ENCODE assay signal across 13 cellular contexts in genomic region chr19:47357788-47358680, GRCh38. TPM values are rescaled to one million over a fixed set of nuclear protein-coding genes. Genes with fewer than 3 reads are reported as not detected.
DNase-seq lines count a peak whose midpoint lies in the region; ATAC-seq and TF ChIP-seq lines count a peak whose summit lies in the region.
"Had no signal": no experiment of that assay in that cellular context is flagged by ENCODE, and none has a peak within 500 bp of the region (broad histone marks: within the 10 kb centered on the region; RNA-seq: fewer than 3 reads in every experiment).

No MANE protein-coding gene starts in this region.

- no peak for TF ChIP-seq POLR2A in esophagus squamous epithelium (IDR thresholded peaks at IDR 0.05)

- H3K36me3 ChIP-seq in esophagus squamous epithelium = peaks cover 58 to 100% (median 76%) of the 10 kb centered on the region in 3 donors

- WGBS in esophagus squamous epithelium, 2 donors = 94% methylated on average over 7 of the region's 28 CpGs

- H3K27me3 Mint-ChIP-seq in activated CD8-positive, alpha-beta T cell treated with anti-CD3 and anti-CD28 coated beads, Interleukin-2, amount 10 ng/mL, durations not matched to agents 7 days and 5 days (ENCODE audit: low read depth) = no peaks in the 10 kb centered on the region
- no peaks in the 10 kb centered on the region for H3K27me3 Mint-ChIP-seq in activated CD8-positive, alpha-beta T cell treated with anti-CD3 and anti-CD28 coated beads for 36 hours
- H3K27me3 Mint-ChIP-seq in dendritic cell treated with granulocyte-macrophage colony-stimulating factor and Interleukin-4, amounts not matched to agents 40 ng/mL and 50 ng/mL, for 4 days = no peaks in the 10 kb centered on the region

- peak; percentile 33 for ATAC-seq in activated CD8-positive, alpha-beta T cell treated with anti-CD3 and anti-CD28 coated beads, Interleukin-2, amount 10 ng/mL, durations not matched to agents 7 days and 5 days
- no peak for ATAC-seq in activated CD8-positive, alpha-beta T cell treated with anti-CD3 and anti-CD28 coated beads for 36 hours

- H3K4me1 Mint-ChIP-seq in activated CD8-positive, alpha-beta T cell treated with anti-CD3 and anti-CD28 coated beads, Interleukin-2, amount 10 ng/mL, durations not matched to agents 7 days and 5 days (ENCODE audit: low read depth) = no peaks in the 10 kb centered on the region
- peaks cover 8% of the 10 kb centered on the region for H3K4me1 Mint-ChIP-seq in activated CD8-positive, alpha-beta T cell treated with anti-CD3 and anti-CD28 coated beads for 36 hours (ENCODE audit: low read depth)
- peaks cover 3% of the 10 kb centered on the region for H3K4me1 Mint-ChIP-seq in dendritic cell treated with granulocyte-macrophage colony-stimulating factor and Interleukin-4, amounts not matched to agents 40 ng/mL and 50 ng/mL, for 4 days (ENCODE audit: low read depth)

- no peak for DNase-seq in activated CD8-positive, alpha-beta T cell treated with anti-CD3 and anti-CD28 coated beads, Interleukin-2, amount 10 ng/mL, durations not matched to agents 7 days and 5 days
- DNase-seq in activated CD8-positive, alpha-beta T cell treated with anti-CD3 and anti-CD28 coated beads for 36 hours = no peak
- DNase-seq in Kasumi-1 (lab: John Stamatoyannopoulos, UW) (peak; percentile 28 to 36), esophagus squamous epithelium (lab: John Stamatoyannopoulos, UW) (no peak)
- DNase-seq in stimulated activated CD8-positive, alpha-beta memory T cell treated with anti-CD3 and anti-CD28 coated beads, Interleukin-4, amount 100 ng/mL, for 48 hours = peak; percentile 32
- DNase-seq in stimulated activated CD4-positive, alpha-beta T cell treated with anti-CD3 and anti-CD28 coated beads, Interleukin-4, amount 100 ng/mL, for 24 hours = no peak
- no peak for DNase-seq in activated effector memory CD4-positive, alpha-beta T cell treated with anti-CD3 and anti-CD28 coated beads, Interleukin-2, amount 50 U/mL, for 16 hours
- DNase-seq: NCI-H2081 had no signal

- H3K4me3 Mint-ChIP-seq in activated CD8-positive, alpha-beta T cell treated with anti-CD3 and anti-CD28 coated beads, Interleukin-2, amount 10 ng/mL, durations not matched to agents 7 days and 5 days = no peak overlapping the region
- no peak overlapping the region for H3K4me3 Mint-ChIP-seq in activated CD8-positive, alpha-beta T cell treated with anti-CD3 and anti-CD28 coated beads for 36 hours
- H3K4me3 Mint-ChIP-seq in dendritic cell treated with granulocyte-macrophage colony-stimulating factor and Interleukin-4, amounts not matched to agents 40 ng/mL and 50 ng/mL, for 4 days = no peak overlapping the region

- H3K4me3 ChIP-seq in esophagus squamous epithelium = no peak overlapping the region
- H3K4me3 ChIP-seq: BLaER1, esophagus muscularis mucosa, HAP-1, upper lobe of left lung had no signal

- CTCF ChIA-PET in activated CD8-positive, alpha-beta T cell treated with anti-CD3 and anti-CD28 coated beads, Interleukin-2, amount 10 ng/mL, durations not matched to agents 7 days and 5 days (lab: Charles Lee) = interaction anchor here (0.7 to 1.6 kb wide), 4 partner anchors 9 to 113 kb away, joined by 3 to 8 read pairs (median 6); partner anchors contain the start of gene DHX34
- CTCF ChIA-PET in activated CD8-positive, alpha-beta T cell treated with anti-CD3 and anti-CD28 coated beads for 36 hours (lab: Charles Lee) = interaction anchor here (0.7 to 1.1 kb wide), 3 partner anchors 13 to 34 kb away, joined by 3 read pairs; no protein-coding TSS in a partner anchor

- H3K9me3 ChIP-seq in esophagus squamous epithelium = no peaks in the 10 kb centered on the region
- H3K9me3 ChIP-seq: BLaER1, esophagus muscularis mucosa, HAP-1, upper lobe of left lung had no signal

- no peak overlapping the region for H3K27ac Mint-ChIP-seq in activated CD8-positive, alpha-beta T cell treated with anti-CD3 and anti-CD28 coated beads, Interleukin-2, amount 10 ng/mL, durations not matched to agents 7 days and 5 days
- no peak overlapping the region for H3K27ac Mint-ChIP-seq in activated CD8-positive, alpha-beta T cell treated with anti-CD3 and anti-CD28 coated beads for 36 hours
- H3K27ac Mint-ChIP-seq in dendritic cell treated with granulocyte-macrophage colony-stimulating factor and Interleukin-4, amounts not matched to agents 40 ng/mL and 50 ng/mL, for 4 days = peak overlapping the region; percentile 20

- POLR2A ChIA-PET in activated CD8-positive, alpha-beta T cell treated with anti-CD3 and anti-CD28 coated beads, Interleukin-2, amount 10 ng/mL, durations not matched to agents 7 days and 5 days (lab: Charles Lee) = no interaction called here
- POLR2A ChIA-PET in activated CD8-positive, alpha-beta T cell treated with anti-CD3 and anti-CD28 coated beads for 36 hours (lab: Charles Lee) = no interaction called here

- no peak overlapping the region for H3K27ac ChIP-seq in esophagus squamous epithelium
- H3K27ac ChIP-seq: BLaER1, esophagus muscularis mucosa, upper lobe of left lung had no signal

- no peaks in the 10 kb centered on the region for H3K27me3 ChIP-seq in esophagus squamous epithelium
- H3K27me3 ChIP-seq: BLaER1, esophagus muscularis mucosa, upper lobe of left lung had no signal

- TF ChIP-seq CTCF in activated CD8-positive, alpha-beta T cell treated with anti-CD3 and anti-CD28 coated beads for 36 hours (IDR thresholded peaks at IDR 0.05) = no peak
- no peak for TF ChIP-seq CTCF in esophagus squamous epithelium (IDR thresholded peaks at IDR 0.05)

- H3K36me3 Mint-ChIP-seq in activated CD8-positive, alpha-beta T cell treated with anti-CD3 and anti-CD28 coated beads, Interleukin-2, amount 10 ng/mL, durations not matched to agents 7 days and 5 days (ENCODE audit: low read depth) = peaks cover 55% of the 10 kb centered on the region
- peaks cover 60% of the 10 kb centered on the region for H3K36me3 Mint-ChIP-seq in activated CD8-positive, alpha-beta T cell treated with anti-CD3 and anti-CD28 coated beads for 36 hours (ENCODE audit: low read depth)
- peaks cover 100% of the 10 kb centered on the region for H3K36me3 Mint-ChIP-seq in dendritic cell treated with granulocyte-macrophage colony-stimulating factor and Interleukin-4, amounts not matched to agents 40 ng/mL and 50 ng/mL, for 4 days (ENCODE audit: low read depth)

- no peaks in the 10 kb centered on the region for H3K4me1 ChIP-seq in esophagus squamous epithelium
- H3K4me1 ChIP-seq: BLaER1, HAP-1 had no signal

- H3K9me3 Mint-ChIP-seq in activated CD8-positive, alpha-beta T cell treated with anti-CD3 and anti-CD28 coated beads, Interleukin-2, amount 10 ng/mL, durations not matched to agents 7 days and 5 days (ENCODE audit: insufficient read depth) = no peaks in the 10 kb centered on the region
- H3K9me3 Mint-ChIP-seq in activated CD8-positive, alpha-beta T cell treated with anti-CD3 and anti-CD28 coated beads for 36 hours = no peaks in the 10 kb centered on the region
- no peaks in the 10 kb centered on the region for H3K9me3 Mint-ChIP-seq in dendritic cell treated with granulocyte-macrophage colony-stimulating factor and Interleukin-4, amounts not matched to agents 40 ng/mL and 50 ng/mL, for 4 days

- intact Hi-C loops in activated CD8-positive, alpha-beta T cell treated with anti-CD3 and anti-CD28 coated beads for 36 hours (cut with micrococcal nuclease) = no loop called here
- intact Hi-C loops in dendritic cell treated with granulocyte-macrophage colony-stimulating factor and Interleukin-4, amounts not matched to agents 40 ng/mL and 50 ng/mL, for 4 days (cut with micrococcal nuclease) = no loop called here
- intact Hi-C loops in esophagus squamous epithelium (cut with DNase I) = no loop called here

RNA-seq across cellular contexts. Expression of gene DHX34, which starts 8.9 kb away (rescaled TPM):
- total RNA-seq in activated CD8-positive, alpha-beta T cell treated with anti-CD3 and anti-CD28 coated beads, Interleukin-2, amount 10 ng/mL, durations not matched to agents 7 days and 5 days = 10 to 100 TPM; 12.6 to 13.1 TPM
- total RNA-seq in activated CD8-positive, alpha-beta T cell treated with anti-CD3 and anti-CD28 coated beads for 36 hours = 10 to 100 TPM; 14.2 to 14.9 TPM
- total RNA-seq in esophagus squamous epithelium = 10 to 100 TPM; 10.7 to 20.8 (median 17.7) TPM

RNA-seq across cellular contexts. Expression of gene C5AR2, which starts 26.1 kb away (rescaled TPM):
- total RNA-seq in activated CD8-positive, alpha-beta T cell treated with anti-CD3 and anti-CD28 coated beads, Interleukin-2, amount 10 ng/mL, durations not matched to agents 7 days and 5 days = under 1 TPM; 0.05 to 0.21 TPM
- under 1 TPM in 1 of 2 experiments, not detected in 1; 0.18 TPM for total RNA-seq in activated CD8-positive, alpha-beta T cell treated with anti-CD3 and anti-CD28 coated beads for 36 hours
- 1 to 10 TPM in 1 of 4 donors, under 1 TPM in 3; 0.21 to 1.3 (median 0.63) TPM for total RNA-seq in esophagus squamous epithelium

RNA-seq across cellular contexts. Expression of gene C5AR1, which starts 48.4 kb away (rescaled TPM):
- total RNA-seq in activated CD8-positive, alpha-beta T cell treated with anti-CD3 and anti-CD28 coated beads, Interleukin-2, amount 10 ng/mL, durations not matched to agents 7 days and 5 days = 1 to 10 TPM; 1.0 to 1.8 TPM
- 1 to 10 TPM in 1 of 2 experiments, under 1 TPM in 1; 0.65 to 2.2 TPM for total RNA-seq in activated CD8-positive, alpha-beta T cell treated with anti-CD3 and anti-CD28 coated beads for 36 hours
- 1 to 10 TPM in 3 of 4 donors, under 1 TPM in 1; 0.87 to 3.2 (median 2.3) TPM for total RNA-seq in esophagus squamous epithelium

Comparison
In these comparisons a context has a peak if more than half of its experiments do, and no peak if none do; other contexts are left out.
1. DNase-seq: peak in Kasumi-1 (2 of 2) and stimulated activated CD8-positive, alpha-beta memory T cell treated with anti-CD3 and anti-CD28 coated beads, Interleukin-4, amount 100 ng/mL, for 48 hours (single experiment); none in activated CD8-positive, alpha-beta T cell treated with anti-CD3 and anti-CD28 coated beads, Interleukin-2, amount 10 ng/mL, durations not matched to agents 7 days and 5 days (single experiment), activated CD8-positive, alpha-beta T cell treated with anti-CD3 and anti-CD28 coated beads for 36 hours (single experiment), stimulated activated CD4-positive, alpha-beta T cell treated with anti-CD3 and anti-CD28 coated beads, Interleukin-4, amount 100 ng/mL, for 24 hours (single experiment), activated effector memory CD4-positive, alpha-beta T cell treated with anti-CD3 and anti-CD28 coated beads, Interleukin-2, amount 50 U/mL, for 16 hours (single experiment) and esophagus squamous epithelium (single experiment).